Comparison of ENCODE assay signal across 22 cellular contexts in the genomic region with DNA sequence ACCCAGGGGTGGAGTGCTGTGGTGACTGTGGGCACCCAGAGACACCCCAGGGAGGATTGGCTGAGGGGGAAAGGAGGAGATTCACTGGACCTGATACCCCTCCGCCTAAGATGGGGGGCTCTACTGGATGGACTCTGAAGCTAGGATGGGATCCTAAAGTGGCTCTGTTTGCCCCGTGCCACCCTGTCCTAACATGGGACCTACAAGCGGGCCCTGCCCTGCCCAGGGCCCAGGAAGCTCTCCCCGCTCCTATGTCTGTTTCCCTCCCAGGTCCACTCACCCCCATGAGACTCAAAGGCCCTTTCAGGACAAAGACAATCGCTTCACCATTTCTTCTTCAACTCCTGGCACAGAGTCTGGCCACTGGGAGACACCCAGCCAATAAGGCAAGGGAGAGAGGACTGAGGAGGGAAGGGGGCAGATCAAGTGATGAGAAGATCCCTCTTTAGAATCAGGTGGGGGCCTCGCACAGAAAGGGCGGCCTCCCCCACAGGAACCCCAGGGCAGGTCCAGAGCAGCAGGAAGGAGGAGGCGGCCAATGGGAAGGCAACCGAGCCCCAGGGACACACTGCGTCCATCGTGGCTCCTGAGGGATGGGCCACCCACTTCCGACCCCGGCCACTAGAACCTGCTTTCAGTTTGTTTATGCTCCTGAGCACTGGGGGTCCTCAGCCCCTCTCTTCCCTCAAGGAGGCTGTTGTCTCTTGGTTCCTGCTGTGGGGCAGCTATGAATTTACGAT.
A peak's percentile ranks its signal among the peaks of the same experiment; 100 is the strongest.
DNase-seq lines count a peak whose midpoint lies in the region; ATAC-seq, FAIRE-seq and TF ChIP-seq lines count a peak whose summit lies in the region.
"Had no signal": no experiment of that assay in that cellular context is flagged by ENCODE, and none has a peak within 500 bp of the region (broad histone marks: within the 10 kb centered on the region; RNA-seq: fewer than 3 reads in every experiment).

No MANE protein-coding gene starts in this region.

- H3K27me3 Mint-ChIP-seq in H9 (ENCODE audit: low read depth) (no peaks in the 10 kb centered on the region), osteocyte (ENCODE audit: unreplicated experiment) (no peaks in the 10 kb centered on the region)
- H3K27me3 Mint-ChIP-seq: activated B cell treated with CpG ODN at 0.5 μM for 24 hours; CD8-positive, alpha-beta memory T cell had no signal

- no TSS peak for BruUV-seq in endothelial cell of umbilical vein (replicated peaks; lab: Mats Ljungman, UMichigan)

- no peaks in the 10 kb centered on the region for H3K79me1 ChIP-seq in H9 (ENCODE audit: insufficient read depth, low read depth, low read length, poor library complexity, severe bottlenecking)

- no peak for DNase-seq in H9
- DNase-seq in endothelial cell of umbilical vein (ENCODE audit: low read depth, low spot score): no peak
- no peak for DNase-seq in osteocyte (ENCODE audit: extremely low spot score, unreplicated experiment)
- no peak for DNase-seq in SW480 (ENCODE audit: low spot score)
- DNase-seq in retina: no peak
- DNase-seq: activated B cell treated with CpG ODN at 0.5 μM for 24 hours; CD8-positive, alpha-beta memory T cell; effector CD4-positive, alpha-beta T cell; erythroblast; heart right ventricle; NCI-H1105 treated with DMSO at 0.1 percent for 48 hours; NCI-H2081 treated with DMSO at 0.1 percent for 48 hours; NCI-H82; right cardiac atrium; stimulated activated CD4-positive, alpha-beta T cell treated with anti-CD3 and anti-CD28 coated beads, Interleukin-4, amount 100 ng/mL, for 4 hours; stimulated activated naive CD8-positive, alpha-beta T cell treated with anti-CD3 and anti-CD28 coated beads, Interleukin-15, Interleukin-2, amounts not matched to agents 100 U/mL and 50 U/mL, for 24 hours; T1000; thyroid gland had no signal

- H3K23ac ChIP-seq in H9 (ENCODE audit: insufficient read length, low read depth, low read length): no peak overlapping the region

- POLR2A ChIA-PET in endothelial cell of umbilical vein (lab: Charles Lee): no interaction called here

- peak overlapping the region; percentile 23 for H3K4me2 ChIP-seq in BLaER1
- H3K4me2 ChIP-seq in H9 (ENCODE audit: insufficient read depth, insufficient read length, low read length): no peak overlapping the region
- peak overlapping the region; percentile 31 for H3K4me2 ChIP-seq in endothelial cell of umbilical vein (ENCODE audit: insufficient read depth, low read length)

- no peak overlapping the region for H2BK5ac ChIP-seq in H9 (ENCODE audit: insufficient read length, low read length)

- no peak overlapping the region for H3K9ac ChIP-seq in BLaER1
- H3K9ac ChIP-seq in H9 (ENCODE audit: extremely low read depth, insufficient read length, low read length): no peak overlapping the region
- peak overlapping the region; percentile 79 for H3K9ac ChIP-seq in endothelial cell of umbilical vein (replicated peaks; ENCODE audit: extremely low read depth, insufficient read depth, low read length)

- no peak overlapping the region for H3K56ac ChIP-seq in H9 (ENCODE audit: insufficient read length, low read depth, low read length)

- H4K20me1 ChIP-seq in BLaER1 (no peaks in the 10 kb centered on the region), H9 (ENCODE audit: control insufficient read depth, insufficient read depth, insufficient read length) (no peaks in the 10 kb centered on the region), endothelial cell of umbilical vein (replicated peaks; ENCODE audit: control insufficient read depth, extremely low read depth, insufficient read depth, low read length) (no peaks in the 10 kb centered on the region)

- H3K79me2 ChIP-seq in H9 (ENCODE audit: insufficient read depth, low read length): no peaks in the 10 kb centered on the region
- H3K79me2 ChIP-seq in endothelial cell of umbilical vein (ENCODE audit: control insufficient read depth, insufficient read depth, low read length): peaks cover 71% of the 10 kb centered on the region

- CTCF ChIA-PET in endothelial cell of umbilical vein (lab: Charles Lee): interaction anchor here (0.7 to 3.0 kb wide), 5 partner anchors 9 to 23 kb away, joined by 3 to 16 read pairs (median 4); no protein-coding TSS in a partner anchor

- H3K4me1 Mint-ChIP-seq in H9 (no peaks in the 10 kb centered on the region; a peak in 1 of 4 replicates), osteocyte (ENCODE audit: unreplicated experiment) (peaks cover 18% of the 10 kb centered on the region)
- H3K4me1 Mint-ChIP-seq: activated B cell treated with CpG ODN at 0.5 μM for 24 hours had no signal

- H3K23me2 ChIP-seq in H9 (ENCODE audit: insufficient read length, low read depth, low read length, poor library complexity, severe bottlenecking): no peaks in the 10 kb centered on the region

- 0 out of 2 replicates have a peak overlapping the region, but pooled peaks have one; percentile 12 for H3K27ac ChIP-seq in BLaER1
- no peak overlapping the region for H3K27ac ChIP-seq in H9 (ENCODE audit: insufficient read length, low read depth, low read length)
- H3K27ac ChIP-seq in endothelial cell of umbilical vein (ENCODE audit: insufficient read depth, low read depth, low read length): peak overlapping the region; percentile 93
- H3K27ac ChIP-seq: thyroid gland had no signal

- H3K27me3 ChIP-seq in BLaER1 (no peaks in the 10 kb centered on the region), H9 (ENCODE audit: insufficient read depth, low read length) (no peaks in the 10 kb centered on the region), endothelial cell of umbilical vein (ENCODE audit: control insufficient read depth in 2 of 2, insufficient read depth in 2 of 2, low read length in 2 of 2) (no peaks in the 10 kb centered on the region)
- H3K27me3 ChIP-seq: heart right ventricle, thyroid gland had no signal

- no peak for FAIRE-seq in endothelial cell of umbilical vein (lab: Jason Lieb, UNC)
- FAIRE-seq: K562 had no signal

- H3K9me3 ChIP-seq in BLaER1: no peaks in the 10 kb centered on the region
- H3K9me3 ChIP-seq in H9 (ENCODE audit: control insufficient read depth, low read depth, low read length): no peaks in the 10 kb centered on the region
- H3K9me3 ChIP-seq in endothelial cell of umbilical vein (replicated peaks; ENCODE audit: control insufficient read depth, insufficient read depth, low read length): no peaks in the 10 kb centered on the region
- H3K9me3 ChIP-seq: heart right ventricle, thyroid gland had no signal

- H2BK20ac ChIP-seq in H9 (ENCODE audit: low read depth, low read length, poor library complexity, severe bottlenecking): no peak overlapping the region

- intact Hi-C loops in endothelial cell of umbilical vein (cut with micrococcal nuclease): no loop called here

- H2BK12ac ChIP-seq in H9 (ENCODE audit: insufficient read length, low read depth, low read length): no peak overlapping the region

- no peaks in the 10 kb centered on the region for H3K9me3 Mint-ChIP-seq in H9
- no peaks in the 10 kb centered on the region for H3K9me3 Mint-ChIP-seq in osteocyte (ENCODE audit: unreplicated experiment)
- H3K9me3 Mint-ChIP-seq: activated B cell treated with CpG ODN at 0.5 μM for 24 hours; CD8-positive, alpha-beta memory T cell had no signal

- H3K27ac Mint-ChIP-seq in H9 (peak overlapping the region in 2 of 3 experiments; percentile 27 to 81; a peak in 2 of 7 replicates), osteocyte (ENCODE audit: unreplicated experiment) (peak overlapping the region; percentile 28)
- H3K27ac Mint-ChIP-seq: activated B cell treated with CpG ODN at 0.5 μM for 24 hours had no signal

- no peaks in the 10 kb centered on the region for H3K9me1 ChIP-seq in endothelial cell of umbilical vein (replicated peaks; ENCODE audit: control insufficient read depth, extremely low read depth, insufficient read depth, low read length)

- no peak overlapping the region for H2BK120ac ChIP-seq in H9 (ENCODE audit: low read depth, low read length, poor library complexity, severe bottlenecking)

- dilution Hi-C loops in endothelial cell of umbilical vein (cut with MboI; ENCODE audit: extremely low pct_ligation_motif_present, low sequenced_read_pairs): no loop called here

- peaks cover 35% of the 10 kb centered on the region for H3K4me1 ChIP-seq in BLaER1
- no peaks in the 10 kb centered on the region for H3K4me1 ChIP-seq in H9 (ENCODE audit: insufficient read depth, low read length)
- peaks cover 65% of the 10 kb centered on the region for H3K4me1 ChIP-seq in endothelial cell of umbilical vein (ENCODE audit: control insufficient read depth, extremely low read depth, insufficient read depth, low read length)

- no peak overlapping the region for H3K14ac ChIP-seq in H9 (ENCODE audit: insufficient read depth, low read length)

- no peak overlapping the region for H4K8ac ChIP-seq in H9 (replicated peaks; ENCODE audit: insufficient read length, low read depth, low read length)

- no peak overlapping the region for H3T11ph ChIP-seq in H9 (ENCODE audit: low read length)

- H3K4me3 Mint-ChIP-seq in H9: no peak overlapping the region
- H3K4me3 Mint-ChIP-seq in osteocyte (ENCODE audit: unreplicated experiment): no peak overlapping the region
- H3K4me3 Mint-ChIP-seq: activated B cell treated with CpG ODN at 0.5 μM for 24 hours; CD8-positive, alpha-beta memory T cell had no signal

- H2AFZ ChIP-seq in H9 (ENCODE audit: low read length) (no peak overlapping the region), endothelial cell of umbilical vein (ENCODE audit: low read depth, low read length) (no peak overlapping the region)

- peaks cover 6 to 17% (median 13%) of the 10 kb centered on the region in 3 experiments; a peak in 6 of 7 replicates for H3K36me3 Mint-ChIP-seq in H9 (ENCODE audit: insufficient read depth in 1 of 3, low read depth in 3 of 3)
- peaks cover 37% of the 10 kb centered on the region for H3K36me3 Mint-ChIP-seq in osteocyte (ENCODE audit: unreplicated experiment)

- H3K36me3 ChIP-seq in BLaER1: no peaks in the 10 kb centered on the region
- peaks cover 13 to 45% of the 10 kb centered on the region in 2 experiments for H3K36me3 ChIP-seq in endothelial cell of umbilical vein (ENCODE audit: control insufficient read depth in 2 of 2, extremely low read depth in 1 of 2, insufficient read depth in 2 of 2, low read length in 2 of 2)
- H3K36me3 ChIP-seq: thyroid gland had no signal

- no peak overlapping the region for H2AK5ac ChIP-seq in H9 (ENCODE audit: insufficient read length, low read length)

- H4K91ac ChIP-seq in H9 (ENCODE audit: insufficient read length, low read depth, low read length): no peak overlapping the region

- H3K4ac ChIP-seq in H9 (ENCODE audit: low read depth, low read length): no peak overlapping the region

- no peak overlapping the region for H2BK15ac ChIP-seq in H9 (ENCODE audit: low read depth, low read length)

- no peak overlapping the region for H3K18ac ChIP-seq in H9 (ENCODE audit: insufficient read length, low read depth, low read length)

- H4K5ac ChIP-seq in H9 (ENCODE audit: insufficient read length, low read depth, low read length): no peak overlapping the region

- no peak for ATAC-seq in GM21825 (IDR thresholded peaks at IDR 0.05; ENCODE audit: unreplicated experiment)
- no peak for ATAC-seq in HG02885 (IDR thresholded peaks at IDR 0.05; ENCODE audit: poor library complexity, unreplicated experiment)
- ATAC-seq: heart right ventricle; K562; right cardiac atrium; stimulated activated naive CD8-positive, alpha-beta T cell treated with anti-CD3 and anti-CD28 coated beads, Interleukin-15, Interleukin-2, amounts not matched to agents 100 U/mL and 50 U/mL, for 24 hours had no signal

- TF ChIP-seq CTCF in H9 (conservative IDR thresholded peaks at IDR 0.05): no peak
- TF ChIP-seq CTCF in endothelial cell of umbilical vein (IDR thresholded peaks at IDR 0.05; ENCODE audit: extremely low read depth in 1 of 2, insufficient read depth in 1 of 2, low read depth in 1 of 2, low read length in 2 of 2): no peak
- TF ChIP-seq CTCF in osteocyte (IDR thresholded peaks at IDR 0.05): no peak

- no peak overlapping the region for H3K4me3 ChIP-seq in BLaER1
- H3K4me3 ChIP-seq in endothelial cell of umbilical vein (replicated peaks in 1 of 3; ENCODE audit: insufficient read depth in 1 of 3, low read depth in 1 of 3, low read length in 3 of 3): no peak overlapping the region
- H3K4me3 ChIP-seq: heart right ventricle, K562, thyroid gland had no signal

- no CpG with 5 or more reads among the region's 14 CpGs for WGBS in H9 (ENCODE audit: extremely low coverage, insufficient read length, low lambda C conversion rate)

- TF ChIP-seq POLR2A in endothelial cell of umbilical vein (IDR thresholded peaks at IDR 0.05; ENCODE audit: low read depth, low read length): no peak
